In the genomic region with DNA sequence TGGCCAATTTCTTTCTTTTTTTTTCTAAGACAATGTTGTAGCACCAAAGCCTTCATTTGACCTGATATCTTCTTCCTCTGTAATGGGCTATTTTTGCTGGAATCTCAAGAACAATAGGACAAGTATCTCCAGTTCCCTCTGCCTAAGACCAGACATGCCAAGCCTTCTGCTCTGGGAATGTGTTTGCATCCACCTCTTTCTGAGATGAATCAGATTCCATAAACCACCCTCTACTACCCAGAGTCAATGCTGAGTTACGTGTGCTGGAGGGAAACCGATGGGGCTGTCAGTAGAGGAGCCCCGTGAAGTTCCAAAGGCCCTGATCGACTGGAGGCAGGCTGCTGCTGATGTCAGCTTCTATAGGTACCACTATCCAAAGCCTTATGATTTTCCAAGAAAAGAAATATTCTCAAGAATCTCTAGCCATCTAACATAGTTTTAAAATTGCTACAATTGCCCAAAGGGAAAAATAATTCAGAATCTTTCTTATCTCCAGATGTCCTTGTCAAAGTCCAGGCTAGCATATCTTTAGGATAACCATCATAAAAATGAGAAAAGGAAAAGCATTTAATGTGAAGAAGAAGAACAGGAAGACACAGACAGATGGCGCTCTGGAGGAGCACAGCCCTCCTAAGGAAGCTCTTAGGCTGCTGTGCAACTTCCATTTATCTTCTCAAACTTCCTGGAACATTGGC, we compare ENCODE assay signal across 10 cellular contexts.
A peak's percentile ranks its signal among the peaks of the same experiment; 100 is the strongest.
DNase-seq lines count a peak whose midpoint lies in the region; ATAC-seq, FAIRE-seq and TF ChIP-seq lines count a peak whose summit lies in the region.
"Had no signal": no experiment of that assay in that cellular context is flagged by ENCODE, and none has a peak within 500 bp of the region (broad histone marks: within the 10 kb centered on the region; RNA-seq: fewer than 3 reads in every experiment).

No MANE protein-coding gene starts in this region.

- no peaks in the 10 kb centered on the region for H3K4me1 Mint-ChIP-seq in astrocyte (ENCODE audit: low read depth, unreplicated experiment)

- peaks cover 20% of the 10 kb centered on the region for H3K27me3 Mint-ChIP-seq in astrocyte (ENCODE audit: low read depth, unreplicated experiment)
- H3K27me3 Mint-ChIP-seq: dendritic cell treated with granulocyte-macrophage colony-stimulating factor and Interleukin-4, amounts not matched to agents 40 ng/mL and 50 ng/mL, for 4 days had no signal

- FAIRE-seq in astrocyte (lab: Jason Lieb, UNC) = no peak

- H3K27ac Mint-ChIP-seq in astrocyte (ENCODE audit: unreplicated experiment) = no peak overlapping the region
- H3K27ac Mint-ChIP-seq: dendritic cell treated with granulocyte-macrophage colony-stimulating factor and Interleukin-4, amounts not matched to agents 40 ng/mL and 50 ng/mL, for 4 days; stimulated activated naive CD8-positive, alpha-beta T cell treated with anti-CD3 and anti-CD28 coated beads, Interleukin-15, Interleukin-2, amounts not matched to agents 100 ng/mL and 50 ng/mL, for 24 hours had no signal

- H3K4me1 ChIP-seq in astrocyte (ENCODE audit: insufficient read depth, low read length) (no peaks in the 10 kb centered on the region), left lung (no peaks in the 10 kb centered on the region)

- H3K9me3 ChIP-seq in astrocyte (ENCODE audit: insufficient read depth, low read depth, low read length) (no peaks in the 10 kb centered on the region), left lung (no peaks in the 10 kb centered on the region)

- TF ChIP-seq CTCF in astrocyte (IDR thresholded peaks at IDR 0.05; ENCODE audit: insufficient read depth, low read depth, low read length) (peak; percentile 54), left lung (IDR thresholded peaks at IDR 0.05) (peak in 1 of 2 donors; percentile 43)

- no peak overlapping the region for H3K4me3 ChIP-seq in astrocyte (ENCODE audit: insufficient read depth, low read depth, low read length)
- H3K4me3 ChIP-seq in left lung = no peak overlapping the region

- no peaks in the 10 kb centered on the region for H3K79me2 ChIP-seq in astrocyte (ENCODE audit: insufficient read depth, low read length)

- H3K27ac ChIP-seq in astrocyte (ENCODE audit: low read depth, low read length) (no peak overlapping the region), left lung (no peak overlapping the region)

- intact Hi-C loops in left cardiac atrium (cut with DNase I) = loop anchor here in 1 of 2 donors (2.0 kb wide), 1 partner anchor 230 kb away; no protein-coding TSS in a partner anchor
- intact Hi-C loops in Right ventricle myocardium inferior (cut with DNase I) = loop anchor here (5.0 kb wide), 1 partner anchor 230 kb away; no protein-coding TSS in a partner anchor
- intact Hi-C loops in left lung (cut with DNase I) = no loop called here

- H3K36me3 ChIP-seq in astrocyte (ENCODE audit: insufficient read depth, low read length) (no peaks in the 10 kb centered on the region), left lung (no peaks in the 10 kb centered on the region)

- no peak overlapping the region for H2AFZ ChIP-seq in astrocyte (ENCODE audit: low read depth, low read length)

- H3K36me3 Mint-ChIP-seq in astrocyte (ENCODE audit: low read depth, unreplicated experiment) = no peaks in the 10 kb centered on the region

- peaks cover under 1% of the 10 kb centered on the region for H3K9me3 Mint-ChIP-seq in astrocyte (ENCODE audit: unreplicated experiment)
- H3K9me3 Mint-ChIP-seq: dendritic cell treated with granulocyte-macrophage colony-stimulating factor and Interleukin-4, amounts not matched to agents 40 ng/mL and 50 ng/mL, for 4 days; stimulated activated naive CD8-positive, alpha-beta T cell treated with anti-CD3 and anti-CD28 coated beads, Interleukin-15, Interleukin-2, amounts not matched to agents 100 ng/mL and 50 ng/mL, for 24 hours had no signal

- H4K20me1 ChIP-seq in astrocyte (ENCODE audit: insufficient read depth, low read length) = no peaks in the 10 kb centered on the region

- H3K4me2 ChIP-seq in astrocyte (ENCODE audit: low read length) = no peak overlapping the region

- ATAC-seq in left cardiac atrium = no peak
- no peak for ATAC-seq in Right ventricle myocardium inferior
- ATAC-seq in left lung = peak; percentile 61
- no peak for ATAC-seq in HG02852 (IDR thresholded peaks at IDR 0.05; ENCODE audit: unreplicated experiment)

- no peak overlapping the region for H3K4me3 Mint-ChIP-seq in astrocyte (ENCODE audit: unreplicated experiment)
- H3K4me3 Mint-ChIP-seq: dendritic cell treated with granulocyte-macrophage colony-stimulating factor and Interleukin-4, amounts not matched to agents 40 ng/mL and 50 ng/mL, for 4 days; stimulated activated naive CD8-positive, alpha-beta T cell treated with anti-CD3 and anti-CD28 coated beads, Interleukin-15, Interleukin-2, amounts not matched to agents 100 ng/mL and 50 ng/mL, for 24 hours had no signal

- DNase-seq in left cardiac atrium (peak; percentile 27), Right ventricle myocardium inferior (ENCODE audit: missing footprints) (no peak), NCI-H1694 (lab: John Stamatoyannopoulos, UW) (peak; percentile 81), astrocyte (ENCODE audit: low read depth) (peak; percentile 12), left lung (no peak), amniotic stem cell (lab: John Stamatoyannopoulos, UW) (no peak), HuH-7.5 (ENCODE audit: low spot score) (no peak)

- peaks cover 8% of the 10 kb centered on the region for H3K27me3 ChIP-seq in astrocyte (ENCODE audit: insufficient read depth, low read length)
- peaks cover 20 to 91% of the 10 kb centered on the region in 2 donors for H3K27me3 ChIP-seq in left lung

- H3K9ac ChIP-seq in astrocyte (ENCODE audit: low read length) = no peak overlapping the region

Comparison
In these comparisons a context has a peak if more than half of its experiments do, and no peak if none do; other contexts are left out.
1. DNase-seq: peak in left cardiac atrium (single experiment), NCI-H1694 (single experiment) and astrocyte (single experiment); none in Right ventricle myocardium inferior (single experiment), left lung (0 of 2), amniotic stem cell (single experiment) and HuH-7.5 (single experiment).